In the genomic region with DNA sequence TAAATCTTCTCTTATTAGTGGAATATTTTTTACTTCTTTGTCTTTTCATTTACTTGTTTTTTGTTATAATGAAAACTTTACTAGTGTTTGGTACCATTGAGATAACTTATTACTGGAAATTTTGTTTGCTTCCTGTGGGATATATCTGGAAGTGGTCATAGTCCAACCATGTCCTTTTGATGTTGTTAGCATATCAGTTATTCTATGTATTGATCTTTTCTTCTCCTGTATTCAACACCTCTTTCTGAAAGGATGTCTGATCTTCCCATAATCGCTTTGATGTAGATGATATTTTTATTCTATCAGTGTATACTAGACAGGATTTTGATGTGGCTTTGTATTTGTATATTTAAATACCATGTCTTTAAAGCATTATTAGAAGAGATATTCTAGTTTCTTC, we compare ENCODE assay signal across 8 cellular contexts.
"Had no signal": no experiment of that assay in that cellular context is flagged by ENCODE, and none has a peak within 500 bp of the region (broad histone marks: within the 10 kb centered on the region; RNA-seq: fewer than 3 reads in every experiment).

No MANE protein-coding gene starts in this region.

- DNase-seq: IMR-90, KBM-7, KG1 had no signal

- H3K9me3 Mint-ChIP-seq: IgD-negative memory B cell had no signal

- H3K9ac ChIP-seq: KMS-11 had no signal

- H3K4me2 ChIP-seq: KMS-11 had no signal

- H3K27ac Mint-ChIP-seq: IgD-negative memory B cell had no signal

- ATAC-seq: K562 had no signal

- H3K27me3 Mint-ChIP-seq: IgD-negative memory B cell had no signal

- FAIRE-seq: HTR-8/SVneo, K562 had no signal

- H3K4me3 ChIP-seq: K562 had no signal

- H3K27ac ChIP-seq: HL-60, KMS-11 had no signal
